ENCODE assay signal across 1 cellular context in the genomic region with DNA sequence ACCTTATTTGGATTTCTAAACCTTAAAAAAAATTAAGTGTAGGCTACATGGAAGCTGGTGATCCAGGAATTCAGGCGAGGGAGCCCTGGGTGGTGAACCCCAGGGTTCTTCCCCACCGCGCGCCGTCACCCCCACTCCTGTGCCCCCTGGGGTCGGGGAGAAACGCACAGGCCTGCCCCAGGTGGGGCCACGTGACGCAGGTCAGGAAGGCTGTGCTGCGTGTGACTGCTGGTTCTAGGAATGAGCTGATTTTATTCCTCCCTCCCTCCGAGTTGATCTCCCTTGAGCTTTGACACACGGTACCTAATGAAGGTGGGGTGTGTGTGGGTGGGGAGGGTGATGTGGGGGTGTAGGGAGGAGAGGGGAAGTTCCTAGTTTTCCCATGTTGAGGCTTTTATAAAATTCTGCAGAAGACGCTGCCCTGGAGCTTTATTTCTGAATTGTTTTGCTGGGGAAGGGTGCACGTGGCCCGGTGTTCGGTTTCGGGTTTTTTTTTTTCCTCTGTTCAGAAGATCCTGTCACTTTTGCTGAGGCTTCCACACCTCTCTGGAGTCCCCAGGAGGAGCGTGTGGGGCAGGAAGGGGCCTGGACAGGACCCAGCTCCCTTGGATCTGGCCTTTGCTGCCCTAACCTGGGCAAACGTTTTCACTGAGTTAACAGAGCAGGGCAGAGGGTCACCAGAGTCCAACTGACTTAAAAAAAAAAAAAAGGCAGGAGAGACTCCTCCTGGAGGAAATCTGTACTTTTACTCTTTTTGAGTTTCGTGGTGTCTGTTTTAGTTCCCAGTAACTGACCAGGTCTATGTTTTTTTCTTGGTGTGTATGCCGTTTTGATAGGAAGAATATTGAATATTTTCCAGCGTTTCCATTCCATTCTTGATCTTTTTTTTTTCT.
TF ChIP-seq lines count a peak whose summit lies in the region.

No MANE protein-coding gene starts in this region.

TF ChIP-seq in GM12878, 131 proteins besides CTCF, POLR2A, EP300 and RAD21 (continued from another document):
- TF ChIP-seq SKIL (IDR thresholded peaks at IDR 0.05; ENCODE audit: low read depth, poor library complexity, severe bottlenecking) (no peak), SRF (IDR thresholded peaks at IDR 0.05; ENCODE audit: low read depth in 2 of 2, low read length in 2 of 2) (no peak), WRNIP1 (IDR thresholded peaks at IDR 0.05; ENCODE audit: borderline replicate concordance, low read depth, low read length) (no peak), SREBF1 (IDR thresholded peaks at IDR 0.05; ENCODE audit: low read length) (no peak), RUNX3 (IDR thresholded peaks at IDR 0.05; ENCODE audit: low read length) (no peak), DPF2 (IDR thresholded peaks at IDR 0.05) (0 out of 2 replicates have a peak, but pooled peaks have one; percentile 49), YY1 (IDR thresholded peaks at IDR 0.05; ENCODE audit: low read depth, low read length) (no peak), JUNB (IDR thresholded peaks at IDR 0.05) (no peak), ETV6 (conservative IDR thresholded peaks at IDR 0.05 in 1 of 2, IDR thresholded peaks at IDR 0.05 in 1 of 2; ENCODE audit: borderline replicate concordance in 1 of 2, low read depth in 1 of 2) (no peak), RFX5 (IDR thresholded peaks at IDR 0.05; ENCODE audit: low read depth, low read length) (no peak), ELK1 (IDR thresholded peaks at IDR 0.05; ENCODE audit: low read depth, low read length) (no peak), GATAD2B (conservative IDR thresholded peaks at IDR 0.05; ENCODE audit: low read depth) (no peak; the same call in none of the 2 replicates), SPI1 (IDR thresholded peaks at IDR 0.05; ENCODE audit: borderline replicate concordance, insufficient read depth, low read depth, low read length) (no peak), HDGF (IDR thresholded peaks at IDR 0.05) (no peak), SMC3 (IDR thresholded peaks at IDR 0.05; ENCODE audit: borderline replicate concordance, low read length) (no peak)
- TF ChIP-seq, protein P1, sequence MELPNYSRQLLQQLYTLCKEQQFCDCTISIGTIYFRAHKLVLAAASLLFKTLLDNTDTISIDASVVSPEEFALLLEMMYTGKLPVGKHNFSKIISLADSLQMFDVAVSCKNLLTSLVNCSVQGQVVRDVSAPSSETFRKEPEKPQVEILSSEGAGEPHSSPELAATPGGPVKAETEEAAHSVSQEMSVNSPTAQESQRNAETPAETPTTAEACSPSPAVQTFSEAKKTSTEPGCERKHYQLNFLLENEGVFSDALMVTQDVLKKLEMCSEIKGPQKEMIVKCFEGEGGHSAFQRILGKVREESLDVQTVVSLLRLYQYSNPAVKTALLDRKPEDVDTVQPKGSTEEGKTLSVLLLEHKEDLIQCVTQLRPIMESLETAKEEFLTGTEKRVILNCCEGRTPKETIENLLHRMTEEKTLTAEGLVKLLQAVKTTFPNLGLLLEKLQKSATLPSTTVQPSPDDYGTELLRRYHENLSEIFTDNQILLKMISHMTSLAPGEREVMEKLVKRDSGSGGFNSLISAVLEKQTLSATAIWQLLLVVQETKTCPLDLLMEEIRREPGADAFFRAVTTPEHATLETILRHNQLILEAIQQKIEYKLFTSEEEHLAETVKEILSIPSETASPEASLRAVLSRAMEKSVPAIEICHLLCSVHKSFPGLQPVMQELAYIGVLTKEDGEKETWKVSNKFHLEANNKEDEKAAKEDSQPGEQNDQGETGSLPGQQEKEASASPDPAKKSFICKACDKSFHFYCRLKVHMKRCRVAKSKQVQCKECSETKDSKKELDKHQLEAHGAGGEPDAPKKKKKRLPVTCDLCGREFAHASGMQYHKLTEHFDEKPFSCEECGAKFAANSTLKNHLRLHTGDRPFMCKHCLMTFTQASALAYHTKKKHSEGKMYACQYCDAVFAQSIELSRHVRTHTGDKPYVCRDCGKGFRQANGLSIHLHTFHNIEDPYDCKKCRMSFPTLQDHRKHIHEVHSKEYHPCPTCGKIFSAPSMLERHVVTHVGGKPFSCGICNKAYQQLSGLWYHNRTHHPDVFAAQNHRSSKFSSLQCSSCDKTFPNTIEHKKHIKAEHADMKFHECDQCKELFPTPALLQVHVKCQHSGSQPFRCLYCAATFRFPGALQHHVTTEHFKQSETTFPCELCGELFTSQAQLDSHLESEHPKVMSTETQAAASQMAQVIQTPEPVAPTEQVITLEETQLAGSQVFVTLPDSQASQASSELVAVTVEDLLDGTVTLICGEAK (IDR thresholded peaks at IDR 0.05; ENCODE audit: borderline replicate concordance) = no peak
TF ChIP-seq in GM12878: peak in this region for 21.
